Comparison of ENCODE assay signal across 1 cellular context in genomic region chr20:20452254-20452676, GRCh38.
A peak's percentile ranks its signal among the peaks of the same experiment; 100 is the strongest.
TF ChIP-seq lines count a peak whose summit lies in the region.

No MANE protein-coding gene starts in this region.

TF ChIP-seq in GM12878, 131 proteins besides CTCF, POLR2A, EP300 and RAD21 (continued from another document and continues in another):
- TF ChIP-seq CEBPZ (IDR thresholded peaks at IDR 0.05; ENCODE audit: low read depth, low read length) = no peak
- TF ChIP-seq IRF4 (IDR thresholded peaks at IDR 0.05; ENCODE audit: low read depth, low read length) = no peak
- TF ChIP-seq KLF5 (IDR thresholded peaks at IDR 0.05; ENCODE audit: partially characterized antibody) = no peak
- TF ChIP-seq WRNIP1 (IDR thresholded peaks at IDR 0.05; ENCODE audit: borderline replicate concordance, low read depth, low read length) = no peak
- TF ChIP-seq PML (IDR thresholded peaks at IDR 0.05; ENCODE audit: low read length) = no peak
- TF ChIP-seq, protein P1, sequence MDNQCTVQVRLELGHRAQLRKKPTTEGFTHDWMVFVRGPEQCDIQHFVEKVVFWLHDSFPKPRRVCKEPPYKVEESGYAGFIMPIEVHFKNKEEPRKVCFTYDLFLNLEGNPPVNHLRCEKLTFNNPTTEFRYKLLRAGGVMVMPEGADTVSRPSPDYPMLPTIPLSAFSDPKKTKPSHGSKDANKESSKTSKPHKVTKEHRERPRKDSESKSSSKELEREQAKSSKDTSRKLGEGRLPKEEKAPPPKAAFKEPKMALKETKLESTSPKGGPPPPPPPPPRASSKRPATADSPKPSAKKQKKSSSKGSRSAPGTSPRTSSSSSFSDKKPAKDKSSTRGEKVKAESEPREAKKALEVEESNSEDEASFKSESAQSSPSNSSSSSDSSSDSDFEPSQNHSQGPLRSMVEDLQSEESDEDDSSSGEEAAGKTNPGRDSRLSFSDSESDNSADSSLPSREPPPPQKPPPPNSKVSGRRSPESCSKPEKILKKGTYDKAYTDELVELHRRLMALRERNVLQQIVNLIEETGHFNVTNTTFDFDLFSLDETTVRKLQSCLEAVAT (IDR thresholded peaks at IDR 0.05) = no peak
- no peak for TF ChIP-seq SMAD1 (IDR thresholded peaks at IDR 0.05; ENCODE audit: low read depth, partially characterized antibody)
- TF ChIP-seq RBBP5 (conservative IDR thresholded peaks at IDR 0.05) = no peak
- no peak for TF ChIP-seq HDAC6 (IDR thresholded peaks at IDR 0.05; ENCODE audit: unreplicated experiment)
- no peak for TF ChIP-seq CHD2 (IDR thresholded peaks at IDR 0.05; ENCODE audit: borderline replicate concordance, low read depth, low read length)
- TF ChIP-seq GABPA (IDR thresholded peaks at IDR 0.05; ENCODE audit: low read depth) = 0 out of 2 replicates have a peak, but pooled peaks have one; percentile 27
- TF ChIP-seq, protein P2, sequence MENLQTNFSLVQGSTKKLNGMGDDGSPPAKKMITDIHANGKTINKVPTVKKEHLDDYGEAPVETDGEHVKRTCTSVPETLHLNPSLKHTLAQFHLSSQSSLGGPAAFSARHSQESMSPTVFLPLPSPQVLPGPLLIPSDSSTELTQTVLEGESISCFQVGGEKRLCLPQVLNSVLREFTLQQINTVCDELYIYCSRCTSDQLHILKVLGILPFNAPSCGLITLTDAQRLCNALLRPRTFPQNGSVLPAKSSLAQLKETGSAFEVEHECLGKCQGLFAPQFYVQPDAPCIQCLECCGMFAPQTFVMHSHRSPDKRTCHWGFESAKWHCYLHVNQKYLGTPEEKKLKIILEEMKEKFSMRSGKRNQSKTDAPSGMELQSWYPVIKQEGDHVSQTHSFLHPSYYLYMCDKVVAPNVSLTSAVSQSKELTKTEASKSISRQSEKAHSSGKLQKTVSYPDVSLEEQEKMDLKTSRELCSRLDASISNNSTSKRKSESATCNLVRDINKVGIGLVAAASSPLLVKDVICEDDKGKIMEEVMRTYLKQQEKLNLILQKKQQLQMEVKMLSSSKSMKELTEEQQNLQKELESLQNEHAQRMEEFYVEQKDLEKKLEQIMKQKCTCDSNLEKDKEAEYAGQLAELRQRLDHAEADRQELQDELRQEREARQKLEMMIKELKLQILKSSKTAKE (IDR thresholded peaks at IDR 0.05; ENCODE audit: low read depth, poor library complexity, severe bottlenecking) = no peak
- TF ChIP-seq SUPT20H (IDR thresholded peaks at IDR 0.05; ENCODE audit: borderline replicate concordance, control insufficient read depth, low read depth, low read length) = no peak
- TF ChIP-seq MXI1 (IDR thresholded peaks at IDR 0.05; ENCODE audit: low read depth, low read length) = peak; percentile 98
- peak; percentile 52 for TF ChIP-seq YY1 (IDR thresholded peaks at IDR 0.05; ENCODE audit: low read depth, low read length)
- TF ChIP-seq, protein P3, sequence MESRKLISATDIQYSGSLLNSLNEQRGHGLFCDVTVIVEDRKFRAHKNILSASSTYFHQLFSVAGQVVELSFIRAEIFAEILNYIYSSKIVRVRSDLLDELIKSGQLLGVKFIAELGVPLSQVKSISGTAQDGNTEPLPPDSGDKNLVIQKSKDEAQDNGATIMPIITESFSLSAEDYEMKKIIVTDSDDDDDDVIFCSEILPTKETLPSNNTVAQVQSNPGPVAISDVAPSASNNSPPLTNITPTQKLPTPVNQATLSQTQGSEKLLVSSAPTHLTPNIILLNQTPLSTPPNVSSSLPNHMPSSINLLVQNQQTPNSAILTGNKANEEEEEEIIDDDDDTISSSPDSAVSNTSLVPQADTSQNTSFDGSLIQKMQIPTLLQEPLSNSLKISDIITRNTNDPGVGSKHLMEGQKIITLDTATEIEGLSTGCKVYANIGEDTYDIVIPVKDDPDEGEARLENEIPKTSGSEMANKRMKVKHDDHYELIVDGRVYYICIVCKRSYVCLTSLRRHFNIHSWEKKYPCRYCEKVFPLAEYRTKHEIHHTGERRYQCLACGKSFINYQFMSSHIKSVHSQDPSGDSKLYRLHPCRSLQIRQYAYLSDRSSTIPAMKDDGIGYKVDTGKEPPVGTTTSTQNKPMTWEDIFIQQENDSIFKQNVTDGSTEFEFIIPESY (IDR thresholded peaks at IDR 0.05) = no peak
- TF ChIP-seq, protein P4, sequence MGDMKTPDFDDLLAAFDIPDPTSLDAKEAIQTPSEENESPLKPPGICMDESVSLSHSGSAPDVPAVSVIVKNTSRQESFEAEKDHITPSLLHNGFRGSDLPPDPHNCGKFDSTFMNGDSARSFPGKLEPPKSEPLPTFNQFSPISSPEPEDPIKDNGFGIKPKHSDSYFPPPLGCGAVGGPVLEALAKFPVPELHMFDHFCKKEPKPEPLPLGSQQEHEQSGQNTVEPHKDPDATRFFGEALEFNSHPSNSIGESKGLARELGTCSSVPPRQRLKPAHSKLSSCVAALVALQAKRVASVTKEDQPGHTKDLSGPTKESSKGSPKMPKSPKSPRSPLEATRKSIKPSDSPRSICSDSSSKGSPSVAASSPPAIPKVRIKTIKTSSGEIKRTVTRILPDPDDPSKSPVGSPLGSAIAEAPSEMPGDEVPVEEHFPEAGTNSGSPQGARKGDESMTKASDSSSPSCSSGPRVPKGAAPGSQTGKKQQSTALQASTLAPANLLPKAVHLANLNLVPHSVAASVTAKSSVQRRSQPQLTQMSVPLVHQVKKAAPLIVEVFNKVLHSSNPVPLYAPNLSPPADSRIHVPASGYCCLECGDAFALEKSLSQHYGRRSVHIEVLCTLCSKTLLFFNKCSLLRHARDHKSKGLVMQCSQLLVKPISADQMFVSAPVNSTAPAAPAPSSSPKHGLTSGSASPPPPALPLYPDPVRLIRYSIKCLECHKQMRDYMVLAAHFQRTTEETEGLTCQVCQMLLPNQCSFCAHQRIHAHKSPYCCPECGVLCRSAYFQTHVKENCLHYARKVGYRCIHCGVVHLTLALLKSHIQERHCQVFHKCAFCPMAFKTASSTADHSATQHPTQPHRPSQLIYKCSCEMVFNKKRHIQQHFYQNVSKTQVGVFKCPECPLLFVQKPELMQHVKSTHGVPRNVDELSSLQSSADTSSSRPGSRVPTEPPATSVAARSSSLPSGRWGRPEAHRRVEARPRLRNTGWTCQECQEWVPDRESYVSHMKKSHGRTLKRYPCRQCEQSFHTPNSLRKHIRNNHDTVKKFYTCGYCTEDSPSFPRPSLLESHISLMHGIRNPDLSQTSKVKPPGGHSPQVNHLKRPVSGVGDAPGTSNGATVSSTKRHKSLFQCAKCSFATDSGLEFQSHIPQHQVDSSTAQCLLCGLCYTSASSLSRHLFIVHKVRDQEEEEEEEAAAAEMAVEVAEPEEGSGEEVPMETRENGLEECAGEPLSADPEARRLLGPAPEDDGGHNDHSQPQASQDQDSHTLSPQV (IDR thresholded peaks at IDR 0.05) = no peak
- TF ChIP-seq ELK1 (IDR thresholded peaks at IDR 0.05; ENCODE audit: low read depth, low read length) = no peak
- 0 out of 2 replicates have a peak, but pooled peaks have one; percentile 23 for TF ChIP-seq IKZF1 (conservative IDR thresholded peaks at IDR 0.05)
- peak; percentile 55; the same call in 1 of the 2 replicates for TF ChIP-seq NR2F1 (conservative IDR thresholded peaks at IDR 0.05)
- TF ChIP-seq RB1 (IDR thresholded peaks at IDR 0.05; ENCODE audit: borderline replicate concordance) = no peak
- TF ChIP-seq, protein P5, sequence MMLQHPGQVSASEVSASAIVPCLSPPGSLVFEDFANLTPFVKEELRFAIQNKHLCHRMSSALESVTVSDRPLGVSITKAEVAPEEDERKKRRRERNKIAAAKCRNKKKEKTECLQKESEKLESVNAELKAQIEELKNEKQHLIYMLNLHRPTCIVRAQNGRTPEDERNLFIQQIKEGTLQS (IDR thresholded peaks at IDR 0.05; ENCODE audit: borderline replicate concordance, extremely low read depth, low read depth, low read length) = no peak
- TF ChIP-seq SMARCA5 (IDR thresholded peaks at IDR 0.05) = no peak
- no peak; the same call in 1 of the 2 replicates for TF ChIP-seq BCL11A (IDR thresholded peaks at IDR 0.05; ENCODE audit: low read depth, low read length)
- no peak for TF ChIP-seq BACH1 (IDR thresholded peaks at IDR 0.05; ENCODE audit: borderline replicate concordance)
- peak; percentile 57 for TF ChIP-seq RAD51 (IDR thresholded peaks at IDR 0.05)
- TF ChIP-seq HCFC1 (IDR thresholded peaks at IDR 0.05; ENCODE audit: low read length) = no peak
- peak; percentile 68 for TF ChIP-seq BCL3 (IDR thresholded peaks at IDR 0.05; ENCODE audit: borderline replicate concordance, insufficient read depth, low read depth, low read length, poor library complexity, severe bottlenecking)
- no peak for TF ChIP-seq RCOR1 (conservative IDR thresholded peaks at IDR 0.05; ENCODE audit: low read depth, low read length)
- TF ChIP-seq NBN (IDR thresholded peaks at IDR 0.05) = 0 out of 2 replicates have a peak, but pooled peaks have one; percentile 44
- peak; percentile 26 for TF ChIP-seq RELA (IDR thresholded peaks at IDR 0.05; ENCODE audit: borderline replicate concordance, partially characterized antibody)
- no peak for TF ChIP-seq SUZ12 (IDR thresholded peaks at IDR 0.05; ENCODE audit: unreplicated experiment)
- TF ChIP-seq ZBTB4 (CRISPR knock-in tag; IDR thresholded peaks at IDR 0.05) = no peak
- TF ChIP-seq ZNF384 (IDR thresholded peaks at IDR 0.05; ENCODE audit: borderline replicate concordance, low read depth, low read length) = no peak
- TF ChIP-seq NFXL1 (IDR thresholded peaks at IDR 0.05; ENCODE audit: borderline replicate concordance) = no peak
- TF ChIP-seq JUNB (IDR thresholded peaks at IDR 0.05) = peak; percentile 75
- no peak for TF ChIP-seq NRF1 (conservative IDR thresholded peaks at IDR 0.05; ENCODE audit: low read depth, low read length)
- TF ChIP-seq ZNF217 (IDR thresholded peaks at IDR 0.05) = no peak
- no peak for TF ChIP-seq SIX5 (IDR thresholded peaks at IDR 0.05; ENCODE audit: low read depth, low read length, severe bottlenecking)
- no peak for TF ChIP-seq SMC3 (IDR thresholded peaks at IDR 0.05; ENCODE audit: borderline replicate concordance, low read length)
- TF ChIP-seq SP1 (IDR thresholded peaks at IDR 0.05; ENCODE audit: low read depth, low read length) = no peak
- TF ChIP-seq MYB (IDR thresholded peaks at IDR 0.05; ENCODE audit: borderline replicate concordance, low read depth, low read length) = no peak
- TF ChIP-seq CBX5 (IDR thresholded peaks at IDR 0.05; ENCODE audit: low read depth) = no peak
- no peak for TF ChIP-seq TAF1 (IDR thresholded peaks at IDR 0.05; ENCODE audit: borderline replicate concordance, low read depth, low read length)
- peak; percentile 35; the same call in 1 of the 2 replicates for TF ChIP-seq RFX5 (IDR thresholded peaks at IDR 0.05; ENCODE audit: low read depth, low read length)
- 0 out of 2 replicates have a peak, but pooled peaks have one; percentile 10 for TF ChIP-seq MEF2A (IDR thresholded peaks at IDR 0.05; ENCODE audit: insufficient read depth, low read depth, low read length)
- TF ChIP-seq CBFB (IDR thresholded peaks at IDR 0.05; ENCODE audit: low read depth) = no peak
